10 cellular contexts compared by ENCODE assay signal in the genomic region with DNA sequence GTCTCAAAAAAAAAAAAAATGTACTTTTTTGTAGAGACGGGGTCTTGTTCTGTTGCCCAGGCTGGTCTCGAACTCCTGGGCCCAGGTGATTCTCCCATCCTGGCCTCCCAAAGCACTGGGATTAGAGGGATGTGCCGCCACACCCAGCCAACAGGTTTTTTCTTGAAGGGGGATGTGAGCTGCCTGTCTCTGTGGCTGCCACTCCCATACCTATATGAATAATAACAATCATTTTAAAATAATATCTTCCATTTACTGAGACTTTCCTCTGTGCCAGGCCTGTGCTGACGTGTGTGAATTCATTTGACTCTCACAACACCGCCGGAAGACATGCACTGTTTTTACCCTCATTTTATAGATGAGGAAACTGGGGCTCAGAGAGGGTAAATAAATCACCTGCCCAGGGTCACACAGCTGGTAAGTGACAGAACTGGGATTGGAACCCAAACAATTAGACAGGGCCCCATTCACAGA. TPM values are rescaled to one million over a fixed set of nuclear protein-coding genes. Genes with fewer than 3 reads are reported as not detected.
DNase-seq lines count a peak whose midpoint lies in the region; ATAC-seq, FAIRE-seq and TF ChIP-seq lines count a peak whose summit lies in the region.
"Had no signal": no experiment of that assay in that cellular context is flagged by ENCODE, and none has a peak within 500 bp of the region (broad histone marks: within the 10 kb centered on the region; RNA-seq: fewer than 3 reads in every experiment).

No MANE protein-coding gene starts in this region.

- CTCF ChIA-PET in GM12878 (lab: Yijun Ruan, JAX), result interaction anchor here (0.7 to 3.6 kb wide), 3 partner anchors 9 to 30 kb away, joined by 3 to 22 read pairs (median 10); no protein-coding TSS in a partner anchor

- H3K4me1 ChIP-seq in GM12878 (ENCODE audit: control insufficient read depth, insufficient read depth, low read length) (peaks cover 32% of the 10 kb centered on the region), lung (ENCODE audit: control insufficient read depth in 2 of 2, insufficient read depth in 2 of 2, low read length in 2 of 2) (peaks cover 5 to 35% of the 10 kb centered on the region in 2 donors), tibial artery (peaks cover 0 to 58% (median 38%) of the 10 kb centered on the region in 4 donors), trophoblast cell (ENCODE audit: control insufficient read depth in 1 of 2, insufficient read depth in 2 of 2, low read length in 2 of 2) (peaks cover 7 to 12% of the 10 kb centered on the region in 2 experiments)

- peaks cover 4% of the 10 kb centered on the region for H3K79me1 ChIP-seq in trophoblast cell (ENCODE audit: low read length)

- WGBS in GM12878 (ENCODE audit: insufficient coverage, insufficient replicate concordance, low lambda C conversion rate, missing lambda C conversion rate), result 31% methylated on average over 6 of the region's 6 CpGs
- 46 to 56% methylated on average over 6 of the region's 6 CpGs for WGBS in lung, 2 donors
- no CpG with 5 or more reads among the region's 6 CpGs for WGBS in trophoblast cell (ENCODE audit: extremely low coverage, insufficient coverage, insufficient read length)

- H3K4ac ChIP-seq in trophoblast cell (ENCODE audit: low read depth, low read length), result no peak overlapping the region

- H3K27me3 Mint-ChIP-seq in activated T-cell treated with anti-CD3 and anti-CD28 coated beads, Interleukin-2, amount 50 U/mL, for 24 hours, result no peaks in the 10 kb centered on the region

- H2AK5ac ChIP-seq in trophoblast cell (ENCODE audit: low read length), result no peak overlapping the region

- H2AFZ ChIP-seq in GM12878 (ENCODE audit: control insufficient read depth, low read depth, low read length) (peak overlapping the region; percentile 21; the same call in 1 of the 2 replicates), trophoblast cell (ENCODE audit: insufficient read depth, low read length, poor library complexity) (no peak overlapping the region)

- H2BK12ac ChIP-seq in trophoblast cell (ENCODE audit: low read length), result no peak overlapping the region

- intact Hi-C loops in GM12878 (cut with micrococcal nuclease; ENCODE audit: unreplicated experiment), result no loop called here
- intact Hi-C loops in tibial artery (cut with DNase I; ENCODE audit: low total_unique reads), result no loop called here

- BruUV-seq in GM12878 (replicated peaks; lab: Mats Ljungman, UMichigan), result no TSS peak

- H3K27ac ChIP-seq in GM12878 (ENCODE audit: control insufficient read depth, insufficient read depth), result no peak overlapping the region
- H3K27ac ChIP-seq in lung (ENCODE audit: low read depth in 1 of 2, low read length in 1 of 2), result peak overlapping the region; percentile 39 to 89
- H3K27ac ChIP-seq in tibial artery, result peak overlapping the region; percentile 78 to 80
- H3K27ac ChIP-seq in trophoblast cell (ENCODE audit: low read depth, low read length), result no peak overlapping the region

- no peaks in the 10 kb centered on the region for H3K79me2 ChIP-seq in GM12878 (ENCODE audit: control insufficient read depth, insufficient read depth, low read length)
- no peaks in the 10 kb centered on the region for H3K79me2 ChIP-seq in trophoblast cell (ENCODE audit: control insufficient read depth, insufficient read depth, low read length, poor library complexity)

- no peak overlapping the region for H4K91ac ChIP-seq in trophoblast cell (ENCODE audit: low read depth, low read length)

- H3K27ac Mint-ChIP-seq in activated T-cell treated with anti-CD3 and anti-CD28 coated beads, Interleukin-2, amount 50 U/mL, for 24 hours, result peak overlapping the region; percentile 77

- H3K18ac ChIP-seq in trophoblast cell (ENCODE audit: low read length), result no peak overlapping the region

- H4K8ac ChIP-seq in trophoblast cell (ENCODE audit: low read depth, low read length), result no peak overlapping the region

- in situ Hi-C loops in GM12878 (cut with MboI), result no loop called here

- H3K4me2 ChIP-seq in GM12878 (ENCODE audit: control insufficient read depth, insufficient read depth) (no peak overlapping the region), trophoblast cell (ENCODE audit: low read length) (no peak overlapping the region)

- POLR2A ChIA-PET in GM12878 (lab: Charles Lee), result interaction anchor here (3.8 kb wide), 1 partner anchor 12 kb away, joined by 20 read pairs; no protein-coding TSS in a partner anchor

- DNase-seq in activated T-cell treated with anti-CD3 and anti-CD28 coated beads, Interleukin-2, amount 50 U/mL, for 24 hours, result no peak
- no peak for DNase-seq in activated T-cell treated with anti-CD3 and anti-CD28 coated beads, Interleukin-2, amount 50 U/mL, for 48 hours
- no peak for DNase-seq in GM12878 (ENCODE audit: low read depth, low spot score)
- no peak for DNase-seq in lung (ENCODE audit: low spot score)
- DNase-seq in tibial artery, result no peak
- no peak for DNase-seq in islet precursor cell
- DNase-seq in trophoblast cell, result no peak

- H4K12ac ChIP-seq in trophoblast cell (ENCODE audit: low read depth, low read length), result no peak overlapping the region

- RAD21 ChIA-PET in GM12878 (lab: Charles Lee; ENCODE audit: unreplicated experiment), result no interaction called here

- H3K9me3 Mint-ChIP-seq in activated T-cell treated with anti-CD3 and anti-CD28 coated beads, Interleukin-2, amount 50 U/mL, for 24 hours, result no peaks in the 10 kb centered on the region

- no peak for TF ChIP-seq CTCF in GM12878 (IDR thresholded peaks at IDR 0.05 in 2 of 3, conservative IDR thresholded peaks at IDR 0.05 in 1 of 3; ENCODE audit: control insufficient read depth in 2 of 3, extremely low read depth in 1 of 3, insufficient read depth in 1 of 3, low read depth in 3 of 3, low read length in 3 of 3)
- no peak for TF ChIP-seq CTCF in lung (IDR thresholded peaks at IDR 0.05; ENCODE audit: control extremely low read depth, extremely low read depth)
- TF ChIP-seq CTCF in tibial artery (IDR thresholded peaks at IDR 0.05), result no peak

- H3K9ac ChIP-seq in GM12878 (ENCODE audit: control insufficient read depth, insufficient read depth, low read length), result no peak overlapping the region
- no peak overlapping the region for H3K9ac ChIP-seq in trophoblast cell (ENCODE audit: low read length)

- TF ChIP-seq POLR2A in GM12878 (IDR thresholded peaks at IDR 0.05; ENCODE audit: low read depth, low read length), result no peak

- SMC1A ChIA-PET in GM12878 (lab: Charles Lee; ENCODE audit: uncharacterized antibody, unreplicated experiment), result interaction anchor here (0.6 to 3.5 kb wide), 4 partner anchors 12 to 30 kb away, joined by 3 to 14 read pairs (median 4); no protein-coding TSS in a partner anchor

- H3K23ac ChIP-seq in trophoblast cell (ENCODE audit: low read length), result no peak overlapping the region

- no peak for ATAC-seq in GM12878
- no peak for ATAC-seq in lung (ENCODE audit: insufficient read depth, low FRiP score)
- ATAC-seq in HG03139 (IDR thresholded peaks at IDR 0.05; ENCODE audit: unreplicated experiment), result no peak

- no peak overlapping the region for H2BK120ac ChIP-seq in trophoblast cell (ENCODE audit: insufficient read depth, low read length, poor library complexity)

- H3K27me3 ChIP-seq in GM12878 (replicated peaks in 1 of 2; ENCODE audit: control insufficient read depth in 2 of 2, insufficient read depth in 2 of 2, low read length in 1 of 2), result no peaks in the 10 kb centered on the region
- no peaks in the 10 kb centered on the region for H3K27me3 ChIP-seq in lung (ENCODE audit: control insufficient read depth, insufficient read depth)
- H3K27me3 ChIP-seq in tibial artery, result no peaks in the 10 kb centered on the region
- peaks cover under 1% of the 10 kb centered on the region for H3K27me3 ChIP-seq in trophoblast cell (ENCODE audit: insufficient read depth, low read length)

- H3K9me3 ChIP-seq in GM12878 (replicated peaks; ENCODE audit: control insufficient read depth, insufficient read depth, low read length) (no peaks in the 10 kb centered on the region), lung (ENCODE audit: control insufficient read depth in 2 of 2, insufficient read depth in 1 of 2, low read length in 1 of 2) (no peaks in the 10 kb centered on the region), tibial artery (no peaks in the 10 kb centered on the region), trophoblast cell (ENCODE audit: insufficient read depth, low read depth, low read length) (peaks cover 1% of the 10 kb centered on the region)

- H3K36me3 ChIP-seq in GM12878 (ENCODE audit: control insufficient read depth in 2 of 2, insufficient read depth in 2 of 2, low read length in 1 of 2) (no peaks in the 10 kb centered on the region), lung (ENCODE audit: control insufficient read depth in 2 of 2, insufficient read depth in 2 of 2, low read length in 2 of 2) (no peaks in the 10 kb centered on the region), tibial artery (no peaks in the 10 kb centered on the region), trophoblast cell (ENCODE audit: control insufficient read depth in 1 of 2, insufficient read depth in 2 of 2, low read length in 2 of 2) (no peaks in the 10 kb centered on the region)

- H3K4me3 Mint-ChIP-seq in activated T-cell treated with anti-CD3 and anti-CD28 coated beads, Interleukin-2, amount 50 U/mL, for 24 hours, result no peak overlapping the region

- no peaks in the 10 kb centered on the region for H4K20me1 ChIP-seq in GM12878 (ENCODE audit: control insufficient read depth, insufficient read depth)

- no peak for FAIRE-seq in GM12878 (lab: Jason Lieb, UNC)
- FAIRE-seq: GM18507 had no signal

- H3K4me1 Mint-ChIP-seq in activated T-cell treated with anti-CD3 and anti-CD28 coated beads, Interleukin-2, amount 50 U/mL, for 24 hours (ENCODE audit: low read depth), result peaks cover 39% of the 10 kb centered on the region

- TF ChIP-seq EP300 in GM12878 (IDR thresholded peaks at IDR 0.05; ENCODE audit: borderline replicate concordance in 1 of 2, control insufficient read depth in 1 of 2, low read depth in 2 of 2, low read length in 2 of 2), result no peak

- no peak overlapping the region for H2BK5ac ChIP-seq in trophoblast cell (ENCODE audit: low read depth, low read length, poor library complexity)

- H3K14ac ChIP-seq in trophoblast cell (ENCODE audit: low read length), result no peak overlapping the region

- no peaks in the 10 kb centered on the region for H3K36me3 Mint-ChIP-seq in activated T-cell treated with anti-CD3 and anti-CD28 coated beads, Interleukin-2, amount 50 U/mL, for 24 hours (ENCODE audit: low read depth)

- TF ChIP-seq RAD21 in GM12878 (IDR thresholded peaks at IDR 0.05; ENCODE audit: insufficient read depth, low read depth, low read length), result no peak

- no peak overlapping the region for H3K4me3 ChIP-seq in GM12878
- no peak overlapping the region for H3K4me3 ChIP-seq in lung
- no peak overlapping the region for H3K4me3 ChIP-seq in tibial artery
- H3K4me3 ChIP-seq in trophoblast cell (ENCODE audit: low read depth, low read length), result no peak overlapping the region

RNA-seq across cellular contexts. Expression of a gene that starts 7.2 kb away (rescaled TPM):
- total RNA-seq in GM12878 (2013; cell fraction: nucleolus; rRNA removed), result 8.9 and 15.2 TPM in 2 replicates
- total RNA-seq in GM12878 (2014; rRNA removed) (5.2 and 6.5 TPM in 2 replicates), GM12878 (2014; rRNA removed; fragmentation: Illumina TruSeq; extraction: Trizol) (1.7 and 2.0 TPM in 2 replicates), GM12878 (2021) (22.7 and 26.4 TPM in 2 replicates), lung (10 to 100 TPM; 17.6 to 63.8 TPM)
- polyA plus RNA-seq in GM12878 (2011; ENCODE audit: low read depth), result 5.6 TPM
- polyA plus RNA-seq in GM12878 (2011; rRNA removed) (1.7 and 2.3 TPM in 2 replicates), GM12878 (2014; fragmentation: Illumina TruSeq; extraction: Trizol) (1.0 and 4.9 TPM in 2 replicates), GM12878 (2014; fragmentation: Nextera tagmentation; extraction: Ambion mirVana) (1 to 10 TPM in 1 of 2 experiments, under 1 TPM in 1; 0.55 to 1.1 TPM), GM12878 (2014; rRNA removed) (19.2 and 25.5 TPM in 2 replicates), GM12878 (2016; fragmentation: Nextera tagmentation; extraction: Ambion mirVana) (10 to 100 TPM in 1 of 2 experiments, 1 to 10 TPM in 1; 2.3 to 17.6 TPM), lung (100 to 1,000 TPM in 1 of 2 donors, 10 to 100 TPM in 1; 63.7 to 233 TPM)
- polyA plus RNA-seq in GM12878 (2011; cell fraction: cytosol; rRNA removed), result 6.5 and 6.9 TPM in 2 replicates
- polyA plus RNA-seq in GM12878 (2011; cell fraction: nucleus; rRNA removed), result 33.6 and 46.6 TPM in 2 replicates
- 18.8 and 19.6 TPM in 2 replicates for polyA plus RNA-seq in GM12878 (2012)
- 3.7 and 7.5 TPM in 2 replicates for polyA minus RNA-seq in GM12878 (2011; rRNA and poly(A)+ RNA removed)
- polyA minus RNA-seq in GM12878 (2011; cell fraction: cytosol; rRNA and poly(A)+ RNA removed), result 11.7 and 18.0 TPM in 2 replicates
- 6.0 and 10.0 TPM in 2 replicates for polyA minus RNA-seq in GM12878 (2011; cell fraction: nucleus; rRNA and poly(A)+ RNA removed)
- 1.7 and 2.0 TPM in 2 replicates for polyA plus RNA-seq in trophoblast cell (2013)

RNA-seq across cellular contexts. Expression of a gene that starts 36.4 kb away (rescaled TPM):
- not detected in 2 replicates for total RNA-seq in GM12878 (2013; cell fraction: nucleolus; rRNA removed)
- not detected in 2 replicates for total RNA-seq in GM12878 (2014; rRNA removed)
- not detected in 2 replicates for total RNA-seq in GM12878 (2014; rRNA removed; fragmentation: Illumina TruSeq; extraction: Trizol)
- 0.19 TPM in 1 of 2 replicates, not detected in the other for total RNA-seq in GM12878 (2021)
- polyA plus RNA-seq in GM12878 (2011; ENCODE audit: low read depth), result not detected
- polyA plus RNA-seq in GM12878 (2011; rRNA removed), result not detected in 2 replicates
- polyA plus RNA-seq in GM12878 (2011; cell fraction: cytosol; rRNA removed), result not detected in 2 replicates
- polyA plus RNA-seq in GM12878 (2011; cell fraction: nucleus; rRNA removed), result not detected in 2 replicates
- polyA plus RNA-seq in GM12878 (2012), result not detected in 2 replicates
- polyA plus RNA-seq in GM12878 (2014; fragmentation: Illumina TruSeq; extraction: Trizol), result not detected in 2 replicates
- polyA plus RNA-seq in GM12878 (2014; fragmentation: Nextera tagmentation; extraction: Ambion mirVana), result not detected
- not detected in 2 replicates for polyA plus RNA-seq in GM12878 (2014; rRNA removed)
- not detected for polyA plus RNA-seq in GM12878 (2016; fragmentation: Nextera tagmentation; extraction: Ambion mirVana)
- polyA minus RNA-seq in GM12878 (2011; rRNA and poly(A)+ RNA removed), result not detected in 2 replicates
- not detected in 2 replicates for polyA minus RNA-seq in GM12878 (2011; cell fraction: cytosol; rRNA and poly(A)+ RNA removed)
- not detected in 2 replicates for polyA minus RNA-seq in GM12878 (2011; cell fraction: nucleus; rRNA and poly(A)+ RNA removed)
- 1 to 10 TPM; 4.8 to 5.5 TPM for total RNA-seq in lung
- 1 to 10 TPM; 4.0 to 5.3 TPM for polyA plus RNA-seq in lung
- 1.4 and 1.7 TPM in 2 replicates for polyA plus RNA-seq in trophoblast cell (2013)
- total RNA-seq: T-helper 1 cell treated with Interleukin-12 subunit alpha and Interleukin-12 subunit beta and Interleukin-4 antibody, amounts not matched to agents 30 ng/mL and 1 ng/mL, for 36 hours had no signal

RNA-seq across cellular contexts. Expression of a gene that starts 42.3 kb away (rescaled TPM):
- total RNA-seq in GM12878 (2013; cell fraction: nucleolus; rRNA removed), result not detected in 2 replicates
- not detected in 2 replicates for total RNA-seq in GM12878 (2014; rRNA removed)
- total RNA-seq in GM12878 (2014; rRNA removed; fragmentation: Illumina TruSeq; extraction: Trizol), result not detected in 2 replicates
- not detected in 2 replicates for total RNA-seq in GM12878 (2021)
- not detected for polyA plus RNA-seq in GM12878 (2011; ENCODE audit: low read depth)
- polyA plus RNA-seq in GM12878 (2011; rRNA removed), result not detected in 2 replicates
- not detected in 2 replicates for polyA plus RNA-seq in GM12878 (2011; cell fraction: cytosol; rRNA removed)
- polyA plus RNA-seq in GM12878 (2011; cell fraction: nucleus; rRNA removed), result not detected in 2 replicates
- not detected in 2 replicates for polyA plus RNA-seq in GM12878 (2012)
- not detected in 2 replicates for polyA plus RNA-seq in GM12878 (2014; fragmentation: Illumina TruSeq; extraction: Trizol)
- not detected for polyA plus RNA-seq in GM12878 (2014; fragmentation: Nextera tagmentation; extraction: Ambion mirVana)
- polyA plus RNA-seq in GM12878 (2014; rRNA removed), result not detected in 2 replicates
- not detected for polyA plus RNA-seq in GM12878 (2016; fragmentation: Nextera tagmentation; extraction: Ambion mirVana)
- polyA minus RNA-seq in GM12878 (2011; rRNA and poly(A)+ RNA removed), result not detected in 2 replicates
- not detected in 2 replicates for polyA minus RNA-seq in GM12878 (2011; cell fraction: cytosol; rRNA and poly(A)+ RNA removed)
- polyA minus RNA-seq in GM12878 (2011; cell fraction: nucleus; rRNA and poly(A)+ RNA removed), result not detected in 2 replicates
- total RNA-seq in lung, result under 1 TPM in 1 of 2 donors, not detected in 1; 0.26 TPM
- polyA plus RNA-seq in lung, result not detected
- not detected in 2 replicates for polyA plus RNA-seq in trophoblast cell (2013)
- total RNA-seq: T-helper 1 cell treated with Interleukin-12 subunit alpha and Interleukin-12 subunit beta and Interleukin-4 antibody, amounts not matched to agents 30 ng/mL and 1 ng/mL, for 36 hours had no signal

Comparison
In these comparisons a context has a peak if more than half of its experiments do, and no peak if none do; other contexts are left out.
1. H3K27ac ChIP-seq: peak in lung (2 of 2) and tibial artery (2 of 2); none in GM12878 (single experiment) and trophoblast cell (single experiment).
2. RNA of a gene that starts 36.4 kb away (total RNA-seq): 4.8 to 5.5 TPM in lung; 0.19 TPM in GM12878; every median in the first group is over 4 times any median in the second.